In genomic region chr6:33583591-33584155, GRCh38 we compare ENCODE assay signal across 12 cellular contexts. TPM values are rescaled to one million over a fixed set of nuclear protein-coding genes. Genes with fewer than 3 reads are reported as not detected.
A peak's percentile ranks its signal among the peaks of the same experiment; 100 is the strongest.
DNase-seq lines count a peak whose midpoint lies in the region; ATAC-seq and TF ChIP-seq lines count a peak whose summit lies in the region.
"Had no signal": no experiment of that assay in that cellular context is flagged by ENCODE, and none has a peak within 500 bp of the region (broad histone marks: within the 10 kb centered on the region; RNA-seq: fewer than 3 reads in every experiment).

No MANE protein-coding gene starts in this region.

- H3K9ac ChIP-seq in HCT116 (ENCODE audit: low read length) = no peak overlapping the region

- ATAC-seq in HCT116 = no peak
- no peak for ATAC-seq in activated CD8-positive, alpha-beta T cell treated with anti-CD3 and anti-CD28 coated beads, Interleukin-2, amount 10 ng/mL, durations not matched to agents 7 days and 5 days
- ATAC-seq in naive thymus-derived CD4-positive, alpha-beta T cell = no peak

- TF ChIP-seq POLR2A in HCT116 (IDR thresholded peaks at IDR 0.05; ENCODE audit: borderline replicate concordance, extremely low read depth, insufficient read depth, insufficient read length) = no peak

- H3K27ac Mint-ChIP-seq in activated CD8-positive, alpha-beta T cell treated with anti-CD3 and anti-CD28 coated beads, Interleukin-2, amount 10 ng/mL, durations not matched to agents 7 days and 5 days = peak overlapping the region; percentile 25
- peak overlapping the region in 5 of 9 donors; percentile 31 to 90 (median 58) for H3K27ac Mint-ChIP-seq in naive thymus-derived CD4-positive, alpha-beta T cell

- peaks cover 36% of the 10 kb centered on the region for H3K4me1 Mint-ChIP-seq in activated CD8-positive, alpha-beta T cell treated with anti-CD3 and anti-CD28 coated beads, Interleukin-2, amount 10 ng/mL, durations not matched to agents 7 days and 5 days (ENCODE audit: low read depth)
- peaks cover 5 to 34% (median 27%) of the 10 kb centered on the region in 7 donors for H3K4me1 Mint-ChIP-seq in naive thymus-derived CD4-positive, alpha-beta T cell

- H3K27me3 Mint-ChIP-seq in activated CD8-positive, alpha-beta T cell treated with anti-CD3 and anti-CD28 coated beads, Interleukin-2, amount 10 ng/mL, durations not matched to agents 7 days and 5 days (ENCODE audit: low read depth) = no peaks in the 10 kb centered on the region
- H3K27me3 Mint-ChIP-seq in naive thymus-derived CD4-positive, alpha-beta T cell = no peaks in the 10 kb centered on the region
- H3K27me3 Mint-ChIP-seq: CD4-positive, alpha-beta memory T cell had no signal

- H3K27me3 ChIP-seq in HCT116 (ENCODE audit: insufficient read depth, low read length) = no peaks in the 10 kb centered on the region
- H3K27me3 ChIP-seq in naive thymus-derived CD4-positive, alpha-beta T cell (ENCODE audit: control insufficient read depth in 2 of 2, insufficient read depth in 2 of 2, low read length in 2 of 2) = no peaks in the 10 kb centered on the region
- H3K27me3 ChIP-seq: SJCRH30, suprapubic skin had no signal

- H3K4me2 ChIP-seq in HCT116 (ENCODE audit: low read length) = peak overlapping the region; percentile 15; the same call in 1 of the 2 replicates

- H3K9me3 ChIP-seq in HCT116 (ENCODE audit: control insufficient read depth in 1 of 2, insufficient read depth in 1 of 2, low read depth in 1 of 2, low read length in 2 of 2) = no peaks in the 10 kb centered on the region
- no peaks in the 10 kb centered on the region for H3K9me3 ChIP-seq in naive thymus-derived CD4-positive, alpha-beta T cell (ENCODE audit: control insufficient read depth in 2 of 3, low read length in 3 of 3)
- H3K9me3 ChIP-seq: SJCRH30, suprapubic skin had no signal

- peak in 2 of 3 experiments; percentile 61 to 70; a peak in 4 of 6 replicates for TF ChIP-seq CTCF in HCT116 (IDR thresholded peaks at IDR 0.05 in 2 of 3, conservative IDR thresholded peaks at IDR 0.05 in 1 of 3; ENCODE audit: borderline replicate concordance in 1 of 3, insufficient read depth in 1 of 3, low read depth in 2 of 3, low read length in 2 of 3)

- intact Hi-C loops in HCT116 (cut with micrococcal nuclease) = loop anchor here (2.0 to 10.0 kb wide), 3 partner anchors 179 to 571 kb away; no protein-coding TSS in a partner anchor
- intact Hi-C loops in naive thymus-derived CD4-positive, alpha-beta T cell (cut with micrococcal nuclease) = loop anchor here (2.0 to 5.0 kb wide), 4 partner anchors 13 to 204 kb away; partner anchors contain the start of genes ITPR3 (in 1 of the 2) and LEMD2 (in 1 of the 2)

- POLR2A ChIA-PET in HCT116 (lab: Charles Lee) = interaction anchor here (0.6 kb wide), 1 partner anchor 37 kb away, joined by 8 read pairs; the partner anchor contains the start of gene ITPR3
- POLR2A ChIA-PET in activated CD8-positive, alpha-beta T cell treated with anti-CD3 and anti-CD28 coated beads, Interleukin-2, amount 10 ng/mL, durations not matched to agents 7 days and 5 days (lab: Charles Lee) = no interaction called here
- POLR2A ChIA-PET in naive thymus-derived CD4-positive, alpha-beta T cell (lab: Charles Lee) = no interaction called here

- H3K9me2 ChIP-seq in HCT116 (ENCODE audit: insufficient read depth) = no peaks in the 10 kb centered on the region

- H3K79me2 ChIP-seq in HCT116 (ENCODE audit: insufficient read depth, low read length) = peaks cover 13% of the 10 kb centered on the region

- no peaks in the 10 kb centered on the region for H3K9me3 Mint-ChIP-seq in activated CD8-positive, alpha-beta T cell treated with anti-CD3 and anti-CD28 coated beads, Interleukin-2, amount 10 ng/mL, durations not matched to agents 7 days and 5 days (ENCODE audit: insufficient read depth)
- H3K9me3 Mint-ChIP-seq in naive thymus-derived CD4-positive, alpha-beta T cell = no peaks in the 10 kb centered on the region
- H3K9me3 Mint-ChIP-seq: CD4-positive, alpha-beta memory T cell had no signal

- no TSS peak for BruUV-seq in HCT116 (replicated peaks; lab: Mats Ljungman, UMichigan)

- H3K4me3 ChIP-seq in HCT116 (replicated peaks in 1 of 2; ENCODE audit: low read depth in 1 of 2, low read length in 2 of 2) = no peak overlapping the region
- H3K4me3 ChIP-seq in naive thymus-derived CD4-positive, alpha-beta T cell (ENCODE audit: low read length) = no peak overlapping the region
- H3K4me3 ChIP-seq: SJCRH30, suprapubic skin had no signal

- peak; percentile 24 to 40 for DNase-seq in NCI-H524 (lab: John Stamatoyannopoulos, UW)
- DNase-seq in NCI-H524 treated with DMSO at 0.1 percent for 48 hours (lab: John Stamatoyannopoulos, UW) = no peak
- no peak for DNase-seq in HCT116 (ENCODE audit: low read depth, low spot score)
- DNase-seq in activated CD8-positive, alpha-beta T cell treated with anti-CD3 and anti-CD28 coated beads, Interleukin-2, amount 10 ng/mL, durations not matched to agents 7 days and 5 days = no peak
- DNase-seq in naive thymus-derived CD4-positive, alpha-beta T cell = no peak
- no peak for DNase-seq in mucosa of gallbladder (ENCODE audit: low spot score)
- DNase-seq in NCI-H2081 treated with DMSO at 0.1 percent for 48 hours (lab: John Stamatoyannopoulos, UW) = no peak
- no peak for DNase-seq in A172 (ENCODE audit: low spot score)
- DNase-seq: CD4-positive, alpha-beta memory T cell; hypothalamus had no signal

- TF ChIP-seq RAD21 in HCT116 (IDR thresholded peaks at IDR 0.05; ENCODE audit: low read depth) = no peak

- no peak overlapping the region for H3K27ac ChIP-seq in HCT116 (ENCODE audit: low read depth, low read length)
- no peak overlapping the region for H3K27ac ChIP-seq in naive thymus-derived CD4-positive, alpha-beta T cell (ENCODE audit: low read depth, low read length)
- H3K27ac ChIP-seq: SJCRH30, suprapubic skin had no signal

- H4K20me1 ChIP-seq in HCT116 (ENCODE audit: insufficient read depth) = no peaks in the 10 kb centered on the region

- peaks cover 7% of the 10 kb centered on the region for H3K36me3 Mint-ChIP-seq in activated CD8-positive, alpha-beta T cell treated with anti-CD3 and anti-CD28 coated beads, Interleukin-2, amount 10 ng/mL, durations not matched to agents 7 days and 5 days (ENCODE audit: low read depth)
- peaks cover 0 to 5% (median 0%) of the 10 kb centered on the region in 5 donors for H3K36me3 Mint-ChIP-seq in naive thymus-derived CD4-positive, alpha-beta T cell

- RAD21 ChIA-PET in HCT116 (lab: Charles Lee; ENCODE audit: low non-redundant PET in 1 of 2, low total read pairs in 2 of 2, uncharacterized antibody in 2 of 2, unreplicated experiment in 2 of 2) = no interaction called here

- H3K4me3 Mint-ChIP-seq in activated CD8-positive, alpha-beta T cell treated with anti-CD3 and anti-CD28 coated beads, Interleukin-2, amount 10 ng/mL, durations not matched to agents 7 days and 5 days = no peak overlapping the region
- H3K4me3 Mint-ChIP-seq in naive thymus-derived CD4-positive, alpha-beta T cell = peak overlapping the region in 1 of 10 donors; percentile 29

- H2AFZ ChIP-seq in HCT116 (ENCODE audit: low read depth, low read length, poor library complexity, severe bottlenecking) = peak overlapping the region; percentile 82

- H3K36me3 ChIP-seq in HCT116 (ENCODE audit: control insufficient read depth in 1 of 2, insufficient read depth in 2 of 2, low read length in 2 of 2) = no peaks in the 10 kb centered on the region
- no peaks in the 10 kb centered on the region for H3K36me3 ChIP-seq in naive thymus-derived CD4-positive, alpha-beta T cell (ENCODE audit: control insufficient read depth in 2 of 3, insufficient read depth in 3 of 3, low read length in 3 of 3)
- H3K36me3 ChIP-seq: SJCRH30, suprapubic skin had no signal

- CTCF ChIA-PET in HCT116 (lab: Charles Lee) = interaction anchor here (1.6 to 2.1 kb wide), 2 partner anchors 24 to 117 kb away, joined by 3 to 9 read pairs; no protein-coding TSS in a partner anchor
- CTCF ChIA-PET in activated CD8-positive, alpha-beta T cell treated with anti-CD3 and anti-CD28 coated beads, Interleukin-2, amount 10 ng/mL, durations not matched to agents 7 days and 5 days (lab: Charles Lee) = interaction anchor here (0.7 to 1.7 kb wide), 8 partner anchors 107 to 266 kb away, joined by 3 to 6 read pairs (median 4); partner anchors contain the start of genes UQCC2 and ZBTB22
- CTCF ChIA-PET in naive thymus-derived CD4-positive, alpha-beta T cell (lab: Charles Lee) = no interaction called here

- peaks cover 2 to 39% of the 10 kb centered on the region in 2 experiments; a peak in 3 of 4 replicates for H3K4me1 ChIP-seq in HCT116 (ENCODE audit: control insufficient read depth in 1 of 2, insufficient read depth in 2 of 2, low read length in 2 of 2)
- peaks cover 11 to 15% of the 10 kb centered on the region in 2 donors for H3K4me1 ChIP-seq in naive thymus-derived CD4-positive, alpha-beta T cell (ENCODE audit: control insufficient read depth in 2 of 2, insufficient read depth in 2 of 2, low read length in 2 of 2)

TF ChIP-seq in HCT116, 20 proteins besides CTCF, POLR2A, EP300 and RAD21 (continues in another document):
- TF ChIP-seq EZH2 (IDR thresholded peaks at IDR 0.05) (no peak), FOSL1 (IDR thresholded peaks at IDR 0.05; ENCODE audit: low read depth) (no peak), SIN3A (IDR thresholded peaks at IDR 0.05; ENCODE audit: low read depth) (no peak), JUND (IDR thresholded peaks at IDR 0.05) (no peak), YY1 (IDR thresholded peaks at IDR 0.05; ENCODE audit: extremely low read depth, insufficient replicate concordance, low read depth, low read length) (no peak), POLR2AphosphoS5 (IDR thresholded peaks at IDR 0.05; ENCODE audit: low read depth, low read length) (no peak), ZNF274 (IDR thresholded peaks at IDR 0.05; ENCODE audit: low read depth, low read length) (no peak), ELF1 (IDR thresholded peaks at IDR 0.05; ENCODE audit: borderline replicate concordance, low read depth) (no peak), EZH2phosphoT487 (IDR thresholded peaks at IDR 0.05; ENCODE audit: borderline replicate concordance) (no peak), SRF (IDR thresholded peaks at IDR 0.05; ENCODE audit: low read depth) (no peak)

RNA-seq across cellular contexts. Expression of gene BAK1, which starts 3.6 kb away (rescaled TPM):
- 18.9 TPM for total RNA-seq in HCT116 (2021; ENCODE audit: unreplicated experiment)
- polyA plus RNA-seq in HCT116 (2012) = 15.7 and 17.6 TPM in 2 replicates
- total RNA-seq in activated CD8-positive, alpha-beta T cell treated with anti-CD3 and anti-CD28 coated beads, Interleukin-2, amount 10 ng/mL, durations not matched to agents 7 days and 5 days = 10 to 100 TPM; 76.0 to 76.2 TPM
- total RNA-seq in naive thymus-derived CD4-positive, alpha-beta T cell = 10 to 100 TPM; 16.9 to 78.8 (median 22.0) TPM
- 10 to 100 TPM in 1 of 2 donors, 1 to 10 TPM in 1; 9.6 to 21.7 TPM for polyA plus RNA-seq in naive thymus-derived CD4-positive, alpha-beta T cell
- 28.2 TPM for total RNA-seq in mucosa of gallbladder
- 23.1 and 27.1 TPM in 2 replicates for total RNA-seq in A172 (2014; rRNA removed; shearing (Covaris generic))

RNA-seq across cellular contexts. Expression of gene ITPR3, which starts 37.4 kb away (rescaled TPM):
- 103 TPM for total RNA-seq in HCT116 (2021; ENCODE audit: unreplicated experiment)
- polyA plus RNA-seq in HCT116 (2012) = 121 and 137 TPM in 2 replicates
- 10 to 100 TPM; 57.8 to 59.3 TPM for total RNA-seq in activated CD8-positive, alpha-beta T cell treated with anti-CD3 and anti-CD28 coated beads, Interleukin-2, amount 10 ng/mL, durations not matched to agents 7 days and 5 days
- total RNA-seq in naive thymus-derived CD4-positive, alpha-beta T cell = 10 to 100 TPM; 35.6 to 65.7 (median 47.7) TPM
- 1 to 10 TPM; 1.7 to 7.3 TPM for polyA plus RNA-seq in naive thymus-derived CD4-positive, alpha-beta T cell
- total RNA-seq in mucosa of gallbladder = 104 TPM
- 57.5 and 59.8 TPM in 2 replicates for total RNA-seq in A172 (2014; rRNA removed; shearing (Covaris generic))

Comparison
In these comparisons a context has a peak if more than half of its experiments do, and no peak if none do; other contexts are left out.
1. DNase-seq: peak in NCI-H524 (2 of 2); none in NCI-H524 treated with DMSO at 0.1 percent for 48 hours (single experiment), HCT116 (single experiment), activated CD8-positive, alpha-beta T cell treated with anti-CD3 and anti-CD28 coated beads, Interleukin-2, amount 10 ng/mL, durations not matched to agents 7 days and 5 days (single experiment), naive thymus-derived CD4-positive, alpha-beta T cell (0 of 9), mucosa of gallbladder (single experiment), NCI-H2081 treated with DMSO at 0.1 percent for 48 hours (single experiment) and A172 (single experiment).